In genomic region chr12:40225984-40226602, GRCh38 we compare ENCODE assay signal across 8 cellular contexts. TPM values are rescaled to one million over a fixed set of nuclear protein-coding genes. Genes with fewer than 3 reads are reported as not detected.
DNase-seq lines count a peak whose midpoint lies in the region; ATAC-seq and TF ChIP-seq lines count a peak whose summit lies in the region.

No MANE protein-coding gene starts in this region.

- peak overlapping the region in 1 of 2 donors; percentile 59 for H3K9ac ChIP-seq in colonic mucosa (ENCODE audit: low read depth in 2 of 2, low read length in 2 of 2)

- H3K36me3 Mint-ChIP-seq in activated T-helper 1 cell treated with anti-CD3 and anti-CD28 coated beads, Interleukin-12 subunit alpha, Interleukin-12 subunit beta, Interleukin-2, Interleukin-4 antibody, amounts not matched to agents 30 ng/mL and 10 ng/mL and 1 ng/mL, durations not matched to agents 14 hours and 24 hours and 36 hours (ENCODE audit: low read depth): no peaks in the 10 kb centered on the region

- H3K27ac Mint-ChIP-seq in activated T-helper 1 cell treated with anti-CD3 and anti-CD28 coated beads, Interleukin-12 subunit alpha, Interleukin-12 subunit beta, Interleukin-2, Interleukin-4 antibody, amounts not matched to agents 30 ng/mL and 10 ng/mL and 1 ng/mL, durations not matched to agents 14 hours and 24 hours and 36 hours: no peak overlapping the region

- peaks cover 0 to 3% (median 0%) of the 10 kb centered on the region in 11 donors for H3K9me3 ChIP-seq in heart right ventricle
- H3K9me3 ChIP-seq in colonic mucosa: no peaks in the 10 kb centered on the region
- H3K9me3 ChIP-seq in stomach: no peaks in the 10 kb centered on the region

- peaks cover 47% of the 10 kb centered on the region for H3K27me3 Mint-ChIP-seq in activated T-helper 1 cell treated with anti-CD3 and anti-CD28 coated beads, Interleukin-12 subunit alpha, Interleukin-12 subunit beta, Interleukin-2, Interleukin-4 antibody, amounts not matched to agents 30 ng/mL and 10 ng/mL and 1 ng/mL, durations not matched to agents 14 hours and 24 hours and 36 hours (ENCODE audit: insufficient read depth)

- H3K27me3 ChIP-seq in heart right ventricle: no peaks in the 10 kb centered on the region
- H3K27me3 ChIP-seq in colonic mucosa: no peaks in the 10 kb centered on the region
- peaks cover 0 to 11% (median 10%) of the 10 kb centered on the region in 3 donors for H3K27me3 ChIP-seq in stomach

- 29 to 57% methylated on average over 1 of the region's 1 CpG for WGBS in heart right ventricle, 2 donors
- 8 to 13% (median 12%) methylated on average over 1 of the region's 1 CpG for WGBS in stomach, 5 donors

- ATAC-seq in heart right ventricle (no peak), HG03280 (IDR thresholded peaks at IDR 0.05; ENCODE audit: unreplicated experiment) (peak; percentile 57)

- H3K27ac ChIP-seq in heart right ventricle: peak overlapping the region; percentile 76 to 98 (median 95)
- H3K27ac ChIP-seq in colonic mucosa: peak overlapping the region; percentile 83
- peak overlapping the region in 4 of 5 donors; percentile 87 to 90 (median 88) for H3K27ac ChIP-seq in stomach

- H3K9me3 Mint-ChIP-seq in activated T-helper 1 cell treated with anti-CD3 and anti-CD28 coated beads, Interleukin-12 subunit alpha, Interleukin-12 subunit beta, Interleukin-2, Interleukin-4 antibody, amounts not matched to agents 30 ng/mL and 10 ng/mL and 1 ng/mL, durations not matched to agents 14 hours and 24 hours and 36 hours: no peaks in the 10 kb centered on the region

- H3K4me3 Mint-ChIP-seq in activated T-helper 1 cell treated with anti-CD3 and anti-CD28 coated beads, Interleukin-12 subunit alpha, Interleukin-12 subunit beta, Interleukin-2, Interleukin-4 antibody, amounts not matched to agents 30 ng/mL and 10 ng/mL and 1 ng/mL, durations not matched to agents 14 hours and 24 hours and 36 hours: no peak overlapping the region

- TF ChIP-seq POLR2A in stomach (IDR thresholded peaks at IDR 0.05): no peak

- DNase-seq in heart right ventricle: no peak
- DNase-seq in cardiac septum (ENCODE audit: low spot score): no peak
- no peak for DNase-seq in colonic mucosa
- DNase-seq in stomach: no peak
- no peak for DNase-seq in OCI-M2 (lab: John Stamatoyannopoulos, UW; ENCODE audit: unreplicated experiment)
- no peak for DNase-seq in activated T-helper 1 cell treated with anti-CD3 and anti-CD28 coated beads, Interleukin-12 subunit alpha, Interleukin-12 subunit beta, Interleukin-2, Interleukin-4 antibody, amounts not matched to agents 30 ng/mL and 10 ng/mL and 1 ng/mL, durations not matched to agents 14 hours and 24 hours and 36 hours (ENCODE audit: low spot score)
- DNase-seq in NCI-H128 (lab: John Stamatoyannopoulos, UW; ENCODE audit: unreplicated experiment): no peak

- H3K4me1 ChIP-seq in heart right ventricle (peaks cover 0 to 60% (median 8%) of the 10 kb centered on the region in 9 donors), colonic mucosa (no peaks in the 10 kb centered on the region), stomach (peaks cover 0 to 49% (median 13%) of the 10 kb centered on the region in 4 donors)

- intact Hi-C loops in heart right ventricle (cut with DNase I): loop anchor here in 3 of 10 donors (2.0 to 10.0 kb wide), 3 partner anchors 71 to 211 kb away; no protein-coding TSS in a partner anchor
- intact Hi-C loops in cardiac septum (cut with DNase I): no loop called here
- intact Hi-C loops in colonic mucosa (cut with DNase I): loop anchor here (10.0 kb wide), 1 partner anchor 71 kb away; no protein-coding TSS in a partner anchor
- intact Hi-C loops in stomach (cut with DNase I; ENCODE audit: low total_unique reads): no loop called here
- intact Hi-C loops in activated T-helper 1 cell treated with anti-CD3 and anti-CD28 coated beads, Interleukin-12 subunit alpha, Interleukin-12 subunit beta, Interleukin-2, Interleukin-4 antibody, amounts not matched to agents 30 ng/mL and 10 ng/mL and 1 ng/mL, durations not matched to agents 14 hours and 24 hours and 36 hours (cut with micrococcal nuclease): loop anchor here (5.0 kb wide), 1 partner anchor 74 kb away; no protein-coding TSS in a partner anchor

- H3K4me1 Mint-ChIP-seq in activated T-helper 1 cell treated with anti-CD3 and anti-CD28 coated beads, Interleukin-12 subunit alpha, Interleukin-12 subunit beta, Interleukin-2, Interleukin-4 antibody, amounts not matched to agents 30 ng/mL and 10 ng/mL and 1 ng/mL, durations not matched to agents 14 hours and 24 hours and 36 hours (ENCODE audit: low read depth): peaks cover 6% of the 10 kb centered on the region

- H3K4me3 ChIP-seq in heart right ventricle (peak overlapping the region; percentile 52 to 78 (median 74)), colonic mucosa (peak overlapping the region; percentile 50), stomach (peak overlapping the region; percentile 52 to 72 (median 59))

- no peak for TF ChIP-seq EP300 in stomach (IDR thresholded peaks at IDR 0.05)

- H3K36me3 ChIP-seq in heart right ventricle: no peaks in the 10 kb centered on the region
- no peaks in the 10 kb centered on the region for H3K36me3 ChIP-seq in colonic mucosa
- H3K36me3 ChIP-seq in stomach: no peaks in the 10 kb centered on the region

- TF ChIP-seq CTCF in heart right ventricle (IDR thresholded peaks at IDR 0.05) (no peak), colonic mucosa (IDR thresholded peaks at IDR 0.05) (no peak), stomach (IDR thresholded peaks at IDR 0.05) (no peak)

RNA-seq across cellular contexts. Expression of gene LRRK2, which starts 1.3 kb away (rescaled TPM):
- total RNA-seq in heart right ventricle (1 to 10 TPM; 4.4 to 9.1 (median 7.0) TPM), cardiac septum (7.1 TPM), colonic mucosa (1 to 10 TPM; 1.7 to 4.1 TPM), stomach (10 to 100 TPM in 2 of 5 donors, 1 to 10 TPM in 3; 2.9 to 28.1 (median 8.4) TPM)
- polyA plus RNA-seq in heart right ventricle (1 to 10 TPM in 1 of 2 donors, under 1 TPM in 1; 0.99 to 4.4 TPM), stomach (1 to 10 TPM; 3.0 to 5.9 (median 3.2) TPM)
- total RNA-seq in activated T-helper 1 cell treated with anti-CD3 and anti-CD28 coated beads, Interleukin-12 subunit alpha, Interleukin-12 subunit beta, Interleukin-2, Interleukin-4 antibody, amounts not matched to agents 30 ng/mL and 10 ng/mL and 1 ng/mL, durations not matched to agents 14 hours and 24 hours and 36 hours: not detected in 2 replicates

Comparison
In these comparisons a context has a peak if more than half of its experiments do, and no peak if none do; other contexts are left out.
1. intact Hi-C loops: an anchor here in colonic mucosa (10.0 kb wide) and activated T-helper 1 cell treated with anti-CD3 and anti-CD28 coated beads, Interleukin-12 subunit alpha, Interleukin-12 subunit beta, Interleukin-2, Interleukin-4 antibody, amounts not matched to agents 30 ng/mL and 10 ng/mL and 1 ng/mL, durations not matched to agents 14 hours and 24 hours and 36 hours (5.0 kb wide); none called in cardiac septum and stomach.